Comparison of ENCODE assay signal across 10 cellular contexts in genomic region chr11:20035701-20036601, GRCh38.
DNase-seq lines count a peak whose midpoint lies in the region; ATAC-seq and TF ChIP-seq lines count a peak whose summit lies in the region.
"Had no signal": no experiment of that assay in that cellular context is flagged by ENCODE, and none has a peak within 500 bp of the region (broad histone marks: within the 10 kb centered on the region; RNA-seq: fewer than 3 reads in every experiment).

No MANE protein-coding gene starts in this region.

- intact Hi-C loops in activated naive CD4-positive, alpha-beta T cell treated with anti-CD3 and anti-CD28 coated beads for 36 hours (cut with micrococcal nuclease): no loop called here
- intact Hi-C loops in OCI-LY7 (cut with micrococcal nuclease; ENCODE audit: unreplicated experiment): no loop called here

- H3K27me3 Mint-ChIP-seq in HFFc6 (ENCODE audit: insufficient read depth): peaks cover 7% of the 10 kb centered on the region
- peaks cover 7% of the 10 kb centered on the region for H3K27me3 Mint-ChIP-seq in activated naive CD4-positive, alpha-beta T cell treated with anti-CD3 and anti-CD28 coated beads for 36 hours (ENCODE audit: low read depth)

- BruUV-seq in OCI-LY7 (replicated peaks; lab: Mats Ljungman, UMichigan): no TSS peak

- H4K20me1 ChIP-seq in OCI-LY7 (ENCODE audit: insufficient read depth, low read length): no peaks in the 10 kb centered on the region

- DNase-seq in HFFc6: peak; percentile 61
- DNase-seq in NCI-H510A treated with DMSO at 0.1 percent for 48 hours (lab: John Stamatoyannopoulos, UW): peak; percentile 84
- DNase-seq in dermis microvascular lymphatic vessel endothelial cell (ENCODE audit: low read depth in 2 of 2): peak; percentile 30 to 87
- peak; percentile 91 for DNase-seq in renal cortical epithelial cell (ENCODE audit: low read depth)
- DNase-seq in effector memory CD4-positive, alpha-beta T cell: no peak
- DNase-seq in activated naive CD4-positive, alpha-beta T cell treated with anti-CD3 and anti-CD28 coated beads for 36 hours: no peak
- no peak for DNase-seq in OCI-LY7 (ENCODE audit: low spot score)
- DNase-seq: T-helper 17 cell had no signal

- no peak overlapping the region for H3K4me3 Mint-ChIP-seq in HFFc6
- H3K4me3 Mint-ChIP-seq in activated naive CD4-positive, alpha-beta T cell treated with anti-CD3 and anti-CD28 coated beads for 36 hours: no peak overlapping the region
- H3K4me3 Mint-ChIP-seq: T-helper 17 cell had no signal

- no peaks in the 10 kb centered on the region for H3K9me3 ChIP-seq in effector memory CD4-positive, alpha-beta T cell (ENCODE audit: control insufficient read depth, low read length)
- H3K9me3 ChIP-seq in OCI-LY7 (ENCODE audit: low read length): no peaks in the 10 kb centered on the region

- no peaks in the 10 kb centered on the region for H3K27me3 ChIP-seq in effector memory CD4-positive, alpha-beta T cell (replicated peaks; ENCODE audit: control insufficient read depth, insufficient read depth, low read length, poor library complexity, severe bottlenecking)

- peaks cover 48% of the 10 kb centered on the region for H3K4me1 Mint-ChIP-seq in HFFc6 (ENCODE audit: low read depth)
- no peaks in the 10 kb centered on the region for H3K4me1 Mint-ChIP-seq in activated naive CD4-positive, alpha-beta T cell treated with anti-CD3 and anti-CD28 coated beads for 36 hours (ENCODE audit: low read depth)
- H3K4me1 Mint-ChIP-seq: T-helper 17 cell had no signal

- no peak overlapping the region for H3K27ac ChIP-seq in effector memory CD4-positive, alpha-beta T cell (ENCODE audit: insufficient read depth, low read length, poor library complexity, severe bottlenecking)
- H3K27ac ChIP-seq in OCI-LY7 (ENCODE audit: low read depth, low read length, poor library complexity, severe bottlenecking): no peak overlapping the region

- CTCF ChIA-PET in activated naive CD4-positive, alpha-beta T cell treated with anti-CD3 and anti-CD28 coated beads for 36 hours (lab: Charles Lee): interaction anchor here (1.1 kb wide), 1 partner anchor 92 kb away, joined by 5 read pairs; no protein-coding TSS in a partner anchor
- CTCF ChIA-PET in OCI-LY7 (lab: Charles Lee; ENCODE audit: unreplicated experiment): no interaction called here

- ATAC-seq in HG03439 (IDR thresholded peaks at IDR 0.05; ENCODE audit: unreplicated experiment): no peak
- ATAC-seq: T-helper 17 cell had no signal

- no peak overlapping the region for H2AFZ ChIP-seq in OCI-LY7 (ENCODE audit: low read length)

- H3K9me2 ChIP-seq in OCI-LY7 (ENCODE audit: insufficient read depth, low read length): no peaks in the 10 kb centered on the region

- H3K36me3 ChIP-seq in effector memory CD4-positive, alpha-beta T cell (ENCODE audit: control insufficient read depth, insufficient read depth, low read length): no peaks in the 10 kb centered on the region
- no peaks in the 10 kb centered on the region for H3K36me3 ChIP-seq in OCI-LY7 (ENCODE audit: insufficient read depth, low read length)

- H3K9me3 Mint-ChIP-seq in HFFc6: no peaks in the 10 kb centered on the region
- H3K9me3 Mint-ChIP-seq in activated naive CD4-positive, alpha-beta T cell treated with anti-CD3 and anti-CD28 coated beads for 36 hours: no peaks in the 10 kb centered on the region

- H3K4me3 ChIP-seq in effector memory CD4-positive, alpha-beta T cell (ENCODE audit: insufficient read depth, low read depth, low read length, poor library complexity, severe bottlenecking): no peak overlapping the region
- no peak overlapping the region for H3K4me3 ChIP-seq in OCI-LY7 (ENCODE audit: low read depth, low read length, poor library complexity, severe bottlenecking)
- H3K4me3 ChIP-seq: lung had no signal

- TF ChIP-seq CTCF in HFFc6 (IDR thresholded peaks at IDR 0.05) (no peak; the same call in 1 of the 2 replicates), OCI-LY7 (conservative IDR thresholded peaks at IDR 0.05; ENCODE audit: low read length) (no peak)

- POLR2A ChIA-PET in OCI-LY7 (lab: Charles Lee): no interaction called here

- peaks cover 29% of the 10 kb centered on the region for H3K36me3 Mint-ChIP-seq in HFFc6 (ENCODE audit: low read depth)
- H3K36me3 Mint-ChIP-seq in activated naive CD4-positive, alpha-beta T cell treated with anti-CD3 and anti-CD28 coated beads for 36 hours (ENCODE audit: low read depth): no peaks in the 10 kb centered on the region

- H3K27ac Mint-ChIP-seq in HFFc6: peak overlapping the region; percentile 64
- no peak overlapping the region for H3K27ac Mint-ChIP-seq in activated naive CD4-positive, alpha-beta T cell treated with anti-CD3 and anti-CD28 coated beads for 36 hours
- H3K27ac Mint-ChIP-seq: T-helper 17 cell had no signal

- H3K4me2 ChIP-seq in OCI-LY7 (ENCODE audit: low read length): no peak overlapping the region

- H3K4me1 ChIP-seq in effector memory CD4-positive, alpha-beta T cell (ENCODE audit: control insufficient read depth, insufficient read depth, low read length, poor library complexity, severe bottlenecking): no peaks in the 10 kb centered on the region
- no peaks in the 10 kb centered on the region for H3K4me1 ChIP-seq in OCI-LY7 (ENCODE audit: insufficient read depth, low read length, poor library complexity, severe bottlenecking)

- H3K79me2 ChIP-seq in OCI-LY7 (ENCODE audit: insufficient read depth, low read depth, low read length): no peaks in the 10 kb centered on the region

Comparison
In these comparisons a context has a peak if more than half of its experiments do, and no peak if none do; other contexts are left out.
1. DNase-seq: peak in HFFc6 (single experiment), NCI-H510A treated with DMSO at 0.1 percent for 48 hours (single experiment), dermis microvascular lymphatic vessel endothelial cell (2 of 2) and renal cortical epithelial cell (single experiment); none in effector memory CD4-positive, alpha-beta T cell (0 of 3), activated naive CD4-positive, alpha-beta T cell treated with anti-CD3 and anti-CD28 coated beads for 36 hours (single experiment) and OCI-LY7 (single experiment).